ENCODE assay signal across 8 cellular contexts in the genomic region with DNA sequence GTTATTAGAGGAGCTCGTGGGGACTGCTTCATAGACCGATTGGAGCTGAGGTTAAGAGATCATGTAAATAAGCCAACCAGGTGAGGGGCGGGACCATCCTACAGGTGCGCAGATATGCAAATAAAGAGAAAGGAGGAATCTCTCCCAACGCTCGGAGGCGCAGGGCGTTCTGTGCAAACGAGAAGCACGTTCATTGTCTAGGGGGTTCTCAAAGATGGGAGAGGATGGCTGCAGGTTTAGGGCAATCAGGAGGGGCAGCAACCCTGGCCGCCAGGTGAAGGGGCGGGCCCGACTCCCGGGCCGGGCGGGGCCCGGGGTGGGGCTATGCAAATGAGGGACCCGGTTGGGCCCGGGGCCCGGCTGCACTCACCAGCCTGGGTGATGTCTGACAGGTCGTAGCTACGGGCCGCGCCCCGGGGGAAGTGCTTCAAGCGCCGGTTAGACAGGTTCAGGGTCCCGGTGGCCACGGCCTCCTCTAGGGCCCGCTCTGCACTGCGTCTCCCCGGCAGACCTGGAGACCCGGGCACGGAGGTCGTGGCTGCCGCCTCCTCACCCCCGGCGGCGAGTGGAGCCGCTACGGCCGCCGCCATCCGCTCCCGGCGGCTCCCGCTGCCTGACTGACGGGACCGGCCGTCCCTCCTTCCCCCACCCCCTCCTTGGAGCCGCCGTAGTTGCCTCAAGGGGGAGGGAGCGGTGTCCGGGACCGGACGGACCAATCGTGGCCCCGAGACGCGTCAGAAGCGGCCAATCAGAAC. TPM values are rescaled to one million over a fixed set of nuclear protein-coding genes. Genes with fewer than 3 reads are reported as not detected.
DNase-seq lines count a peak whose midpoint lies in the region; ATAC-seq and TF ChIP-seq lines count a peak whose summit lies in the region.

A gene with protein sequence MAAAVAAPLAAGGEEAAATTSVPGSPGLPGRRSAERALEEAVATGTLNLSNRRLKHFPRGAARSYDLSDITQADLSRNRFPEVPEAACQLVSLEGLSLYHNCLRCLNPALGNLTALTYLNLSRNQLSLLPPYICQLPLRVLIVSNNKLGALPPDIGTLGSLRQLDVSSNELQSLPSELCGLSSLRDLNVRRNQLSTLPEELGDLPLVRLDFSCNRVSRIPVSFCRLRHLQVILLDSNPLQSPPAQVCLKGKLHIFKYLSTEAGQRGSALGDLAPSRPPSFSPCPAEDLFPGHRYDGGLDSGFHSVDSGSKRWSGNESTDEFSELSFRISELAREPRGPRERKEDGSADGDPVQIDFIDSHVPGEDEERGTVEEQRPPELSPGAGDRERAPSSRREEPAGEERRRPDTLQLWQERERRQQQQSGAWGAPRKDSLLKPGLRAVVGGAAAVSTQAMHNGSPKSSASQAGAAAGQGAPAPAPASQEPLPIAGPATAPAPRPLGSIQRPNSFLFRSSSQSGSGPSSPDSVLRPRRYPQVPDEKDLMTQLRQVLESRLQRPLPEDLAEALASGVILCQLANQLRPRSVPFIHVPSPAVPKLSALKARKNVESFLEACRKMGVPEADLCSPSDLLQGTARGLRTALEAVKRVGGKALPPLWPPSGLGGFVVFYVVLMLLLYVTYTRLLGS (minus strand): TSS at position 619 of the 755 bp plus-strand sequence. CDS start 29 bp downstream, at position 590.

- H3K9me3 ChIP-seq in SJCRH30 (replicated peaks) (no peaks in the 10 kb centered on the region), gastrocnemius medialis (no peaks in the 10 kb centered on the region)

- peak within 1 kb of the TSS; percentile 96 for H3K27ac Mint-ChIP-seq in activated naive CD8-positive, alpha-beta T cell treated with anti-CD3 and anti-CD28 coated beads, Interleukin-2, amount 10 ng/mL, durations not matched to agents 7 days and 5 days

- DNase-seq in AG09309 (ENCODE audit: low read depth): no peak
- peak in 1 of 2 experiments; percentile 59 for DNase-seq in SJCRH30
- peak; percentile 81 for DNase-seq in activated naive CD8-positive, alpha-beta T cell treated with anti-CD3 and anti-CD28 coated beads, Interleukin-2, amount 10 ng/mL, durations not matched to agents 7 days and 5 days
- DNase-seq in left ventricle myocardium superior: no peak
- peak in 1 of 2 donors; percentile 62 for DNase-seq in gastrocnemius medialis
- DNase-seq in DMS114 treated with DMSO at 0.1 percent for 48 hours (lab: John Stamatoyannopoulos, UW; ENCODE audit: unreplicated experiment): no peak

- no peaks in the 10 kb centered on the region for H3K9me3 Mint-ChIP-seq in activated naive CD8-positive, alpha-beta T cell treated with anti-CD3 and anti-CD28 coated beads, Interleukin-2, amount 10 ng/mL, durations not matched to agents 7 days and 5 days

- H3K27me3 Mint-ChIP-seq in activated naive CD8-positive, alpha-beta T cell treated with anti-CD3 and anti-CD28 coated beads, Interleukin-2, amount 10 ng/mL, durations not matched to agents 7 days and 5 days: peaks cover 11% of the 10 kb centered on the region

- POLR2A ChIA-PET in activated naive CD8-positive, alpha-beta T cell treated with anti-CD3 and anti-CD28 coated beads, Interleukin-2, amount 10 ng/mL, durations not matched to agents 7 days and 5 days (lab: Charles Lee): interaction anchor here (0.6 to 7.1 kb wide), 42 partner anchors 9 to 1177 kb away, joined by 3 to 89 read pairs (median 5); a partner anchor contains a TSS

- no peaks in the 10 kb centered on the region for H3K27me3 ChIP-seq in SJCRH30
- no peaks in the 10 kb centered on the region for H3K27me3 ChIP-seq in gastrocnemius medialis

- peaks cover 13% of the 10 kb centered on the region for H3K4me1 ChIP-seq in SJCRH30
- peaks cover 11 to 30% of the 10 kb centered on the region in 2 donors for H3K4me1 ChIP-seq in gastrocnemius medialis

- no peak for TF ChIP-seq CTCF in AG09309 (IDR thresholded peaks at IDR 0.05; ENCODE audit: control insufficient read depth, insufficient read depth, low read depth, low read length, missing control alignments)
- peak in 2 of 5 experiments; percentile 2 to 37 for TF ChIP-seq CTCF in gastrocnemius medialis (IDR thresholded peaks at IDR 0.05 in 4 of 5, conservative IDR thresholded peaks at IDR 0.05 in 1 of 5)

- in situ Hi-C loops in GM18951 (cut with MboI; ENCODE audit: low sequenced_read_pairs, unreplicated experiment) (no loop called here), gastrocnemius medialis (cut with MboI; ENCODE audit: low sequenced_read_pairs in 4 of 4) (loop anchor here in 1 of 4 donors (10.0 to 25.0 kb wide), 2 partner anchors 109 to 277 kb away; a partner anchor contains a TSS)

- peaks cover 4% of the 10 kb centered on the region for H3K36me3 Mint-ChIP-seq in activated naive CD8-positive, alpha-beta T cell treated with anti-CD3 and anti-CD28 coated beads, Interleukin-2, amount 10 ng/mL, durations not matched to agents 7 days and 5 days

- intact Hi-C loops in left ventricle myocardium superior (cut with micrococcal nuclease) (no loop called here), gastrocnemius medialis (cut with DNase I; ENCODE audit: low total_unique reads) (loop anchor here (1.0 to 2.0 kb wide), 4 partner anchors 19 to 88 kb away; a partner anchor contains a TSS)

- H3K4me3 Mint-ChIP-seq in activated naive CD8-positive, alpha-beta T cell treated with anti-CD3 and anti-CD28 coated beads, Interleukin-2, amount 10 ng/mL, durations not matched to agents 7 days and 5 days: peak within 1 kb of the TSS; percentile 94

- H3K27ac ChIP-seq in SJCRH30 (peak within 1 kb of the TSS; percentile 86), gastrocnemius medialis (peak within 1 kb of the TSS; percentile 92 to 97 (median 96))

- H3K4me3 ChIP-seq in AG09309 (ENCODE audit: control insufficient read depth, low read depth, low read length): peak within 1 kb of the TSS; percentile 96
- H3K4me3 ChIP-seq in SJCRH30: peak within 1 kb of the TSS; percentile 83
- H3K4me3 ChIP-seq in gastrocnemius medialis: peak within 1 kb of the TSS; percentile 89 to 98 (median 96)

- peaks cover 27% of the 10 kb centered on the region for H3K4me1 Mint-ChIP-seq in activated naive CD8-positive, alpha-beta T cell treated with anti-CD3 and anti-CD28 coated beads, Interleukin-2, amount 10 ng/mL, durations not matched to agents 7 days and 5 days

- peaks cover 13% of the 10 kb centered on the region for H3K36me3 ChIP-seq in SJCRH30
- peaks cover 0 to 17% of the 10 kb centered on the region in 2 donors for H3K36me3 ChIP-seq in gastrocnemius medialis

- ATAC-seq in HG03460 (IDR thresholded peaks at IDR 0.05; ENCODE audit: unreplicated experiment) (peak; percentile 24), left ventricle myocardium superior (peak; percentile 25), gastrocnemius medialis (peak; percentile 29 to 31)
- peak; percentile 11 for ATAC-seq in activated naive CD8-positive, alpha-beta T cell treated with anti-CD3 and anti-CD28 coated beads, Interleukin-2, amount 10 ng/mL, durations not matched to agents 7 days and 5 days (ENCODE audit: low read depth)

- TF ChIP-seq POLR2A in GM18951 (IDR thresholded peaks at IDR 0.05; ENCODE audit: extremely low read depth, insufficient read depth, insufficient read length): peak; percentile 97
- TF ChIP-seq POLR2A in gastrocnemius medialis (IDR thresholded peaks at IDR 0.05): peak; percentile 100

RNA-seq across cellular contexts. Expression of the gene that starts here (rescaled TPM):
- total RNA-seq in SJCRH30 (2014; rRNA removed; shearing (Covaris generic)): 19.8 and 33.2 TPM in 2 replicates
- 100 to 1,000 TPM; 239 to 258 TPM for total RNA-seq in activated naive CD8-positive, alpha-beta T cell treated with anti-CD3 and anti-CD28 coated beads, Interleukin-2, amount 10 ng/mL, durations not matched to agents 7 days and 5 days
- total RNA-seq in left ventricle myocardium superior (27.3 TPM), gastrocnemius medialis (100 to 1,000 TPM in 1 of 4 donors, 10 to 100 TPM in 3; 71.1 to 105 (median 89.0) TPM)
